ENCODE assay signal across 6 cellular contexts in the genomic region with DNA sequence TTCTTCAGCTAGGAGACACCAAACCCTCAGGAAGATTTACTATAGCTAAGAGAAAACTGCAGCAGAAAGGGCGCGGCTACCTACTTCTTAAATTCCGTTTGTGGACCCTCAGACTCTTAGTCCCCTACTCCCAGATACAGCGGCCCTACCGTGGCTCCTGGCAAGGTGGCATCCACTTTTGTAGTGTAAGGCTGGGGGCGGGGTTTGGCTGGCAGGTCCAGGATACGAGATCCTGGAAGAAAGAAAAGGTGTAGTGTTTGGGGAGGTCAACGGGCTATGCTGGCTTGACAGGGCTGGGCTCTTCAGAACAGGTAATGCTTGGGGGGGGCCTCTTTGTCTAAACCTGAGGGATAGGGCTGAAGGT. TPM values are rescaled to one million over a fixed set of nuclear protein-coding genes. Genes with fewer than 3 reads are reported as not detected.
A peak's percentile ranks its signal among the peaks of the same experiment; 100 is the strongest.
DNase-seq lines count a peak whose midpoint lies in the region; FAIRE-seq and TF ChIP-seq lines count a peak whose summit lies in the region.

No MANE protein-coding gene starts in this region.

- FAIRE-seq in endothelial cell of umbilical vein (lab: Jason Lieb, UNC) = no peak

- no peaks in the 10 kb centered on the region for H3K36me3 ChIP-seq in endothelial cell of umbilical vein (ENCODE audit: control insufficient read depth in 2 of 2, extremely low read depth in 1 of 2, insufficient read depth in 2 of 2, low read length in 2 of 2)
- H3K36me3 ChIP-seq in spleen = peaks cover 0 to 9% (median 2%) of the 10 kb centered on the region in 6 donors

- H3K4me1 Mint-ChIP-seq in activated naive CD4-positive, alpha-beta T cell treated with anti-CD3 and anti-CD28 coated beads for 36 hours (ENCODE audit: low read depth) = peaks cover 39% of the 10 kb centered on the region

- H4K20me1 ChIP-seq in endothelial cell of umbilical vein (replicated peaks; ENCODE audit: control insufficient read depth, extremely low read depth, insufficient read depth, low read length) = no peaks in the 10 kb centered on the region

- no TSS peak for BruUV-seq in endothelial cell of umbilical vein (replicated peaks; lab: Mats Ljungman, UMichigan)

- CTCF ChIA-PET in activated naive CD4-positive, alpha-beta T cell treated with anti-CD3 and anti-CD28 coated beads for 36 hours (lab: Charles Lee) = interaction anchor here (1.1 to 5.8 kb wide), 5 partner anchors 9 to 178 kb away, joined by 3 to 32 read pairs (median 8); a partner anchor contains a TSS
- CTCF ChIA-PET in endothelial cell of umbilical vein (lab: Charles Lee) = interaction anchor here (0.8 to 4.7 kb wide), 9 partner anchors 8 to 171 kb away, joined by 3 to 37 read pairs (median 9); a partner anchor contains a TSS

- peak overlapping the region; percentile 83 for H3K4me2 ChIP-seq in endothelial cell of umbilical vein (ENCODE audit: insufficient read depth, low read length)

- intact Hi-C loops in activated naive CD4-positive, alpha-beta T cell treated with anti-CD3 and anti-CD28 coated beads for 36 hours (cut with micrococcal nuclease) = loop anchor here (1.0 to 10.0 kb wide), 8 partner anchors 9 to 1037 kb away; a partner anchor contains a TSS
- intact Hi-C loops in endothelial cell of umbilical vein (cut with micrococcal nuclease) = no loop called here
- intact Hi-C loops in spleen (cut with DNase I; ENCODE audit: low total_unique reads) = no loop called here

- H3K9me3 Mint-ChIP-seq in activated naive CD4-positive, alpha-beta T cell treated with anti-CD3 and anti-CD28 coated beads for 36 hours = no peaks in the 10 kb centered on the region

- WGBS in spleen, 5 donors = 0 to 4% (median 2%) methylated on average over 8 of the region's 8 CpGs

- no peak for TF ChIP-seq CTCF in endothelial cell of umbilical vein (IDR thresholded peaks at IDR 0.05; ENCODE audit: extremely low read depth in 1 of 2, insufficient read depth in 1 of 2, low read depth in 1 of 2, low read length in 2 of 2)
- TF ChIP-seq CTCF in spleen (IDR thresholded peaks at IDR 0.05 in 8 of 11, conservative IDR thresholded peaks at IDR 0.05 in 3 of 11) = no peak

- H3K4me1 ChIP-seq in endothelial cell of umbilical vein (ENCODE audit: control insufficient read depth, extremely low read depth, insufficient read depth, low read length) (peaks cover 28% of the 10 kb centered on the region), spleen (peaks cover 31 to 73% (median 50%) of the 10 kb centered on the region in 6 donors)

- TF ChIP-seq POLR2A in endothelial cell of umbilical vein (IDR thresholded peaks at IDR 0.05; ENCODE audit: low read depth, low read length) (no peak), spleen (IDR thresholded peaks at IDR 0.05) (no peak)

- no peaks in the 10 kb centered on the region for H3K79me2 ChIP-seq in endothelial cell of umbilical vein (ENCODE audit: control insufficient read depth, insufficient read depth, low read length)

- peak overlapping the region; percentile 16 for H2AFZ ChIP-seq in endothelial cell of umbilical vein (ENCODE audit: low read depth, low read length)

- H3K4me3 Mint-ChIP-seq in activated naive CD4-positive, alpha-beta T cell treated with anti-CD3 and anti-CD28 coated beads for 36 hours = peak overlapping the region; percentile 85

- H3K9ac ChIP-seq in endothelial cell of umbilical vein (replicated peaks; ENCODE audit: extremely low read depth, insufficient read depth, low read length) = peak overlapping the region; percentile 66

- peak overlapping the region; percentile 94 for H3K27ac Mint-ChIP-seq in activated naive CD4-positive, alpha-beta T cell treated with anti-CD3 and anti-CD28 coated beads for 36 hours

- H3K27ac ChIP-seq in endothelial cell of umbilical vein (ENCODE audit: insufficient read depth, low read depth, low read length) (no peak overlapping the region), spleen (peak overlapping the region; percentile 95 to 98 (median 96))

- no peaks in the 10 kb centered on the region for H3K9me1 ChIP-seq in endothelial cell of umbilical vein (replicated peaks; ENCODE audit: control insufficient read depth, extremely low read depth, insufficient read depth, low read length)

- dilution Hi-C loops in endothelial cell of umbilical vein (cut with MboI; ENCODE audit: extremely low pct_ligation_motif_present, low sequenced_read_pairs) = no loop called here

- H3K9me3 ChIP-seq in endothelial cell of umbilical vein (replicated peaks; ENCODE audit: control insufficient read depth, insufficient read depth, low read length) (no peaks in the 10 kb centered on the region), spleen (no peaks in the 10 kb centered on the region)

- H3K27me3 ChIP-seq in endothelial cell of umbilical vein (ENCODE audit: control insufficient read depth in 2 of 2, insufficient read depth in 2 of 2, low read length in 2 of 2) = no peaks in the 10 kb centered on the region
- H3K27me3 ChIP-seq in spleen (replicated peaks in 1 of 7) = no peaks in the 10 kb centered on the region

- no peak for DNase-seq in activated naive CD4-positive, alpha-beta T cell treated with anti-CD3 and anti-CD28 coated beads for 36 hours
- no peak for DNase-seq in activated naive CD4-positive, alpha-beta T cell treated with anti-CD3 and anti-CD28 coated beads, Interleukin-2, amount 50 U/mL, for 16 hours
- DNase-seq in endothelial cell of umbilical vein (ENCODE audit: low read depth, low spot score) = no peak
- peak; percentile 86 for DNase-seq in spleen
- DNase-seq in pons (ENCODE audit: low spot score) = no peak
- no peak for DNase-seq in GM19238 (ENCODE audit: insufficient read length, low spot score)

- H3K27me3 Mint-ChIP-seq in activated naive CD4-positive, alpha-beta T cell treated with anti-CD3 and anti-CD28 coated beads for 36 hours (ENCODE audit: low read depth) = no peaks in the 10 kb centered on the region

- POLR2A ChIA-PET in endothelial cell of umbilical vein (lab: Charles Lee) = interaction anchor here (1.6 to 1.8 kb wide), 2 partner anchors 10 to 23 kb away, joined by 8 to 12 read pairs; a partner anchor contains a TSS

- H3K4me3 ChIP-seq in endothelial cell of umbilical vein (replicated peaks in 1 of 3; ENCODE audit: insufficient read depth in 1 of 3, low read depth in 1 of 3, low read length in 3 of 3) (peak overlapping the region; percentile 42 to 68 (median 62)), spleen (peak overlapping the region; percentile 62 to 83 (median 69))

- H3K36me3 Mint-ChIP-seq in activated naive CD4-positive, alpha-beta T cell treated with anti-CD3 and anti-CD28 coated beads for 36 hours (ENCODE audit: low read depth) = peaks cover 10% of the 10 kb centered on the region

RNA-seq across cellular contexts. Expression of a gene that starts 0.3 kb away (rescaled TPM):
- 1 to 10 TPM; 5.6 to 7.4 TPM for total RNA-seq in activated naive CD4-positive, alpha-beta T cell treated with anti-CD3 and anti-CD28 coated beads for 36 hours
- 8.1 and 9.9 TPM in 2 replicates for total RNA-seq in endothelial cell of umbilical vein
- polyA plus RNA-seq in endothelial cell of umbilical vein = 11.7 and 12.1 TPM in 2 replicates
- polyA plus RNA-seq in endothelial cell of umbilical vein (2011; cell fraction: cytosol; rRNA removed) = 10.0 and 11.5 TPM in 2 replicates
- polyA plus RNA-seq in endothelial cell of umbilical vein (2011; cell fraction: nucleus; rRNA removed) = 30.6 and 32.2 TPM in 2 replicates
- polyA plus RNA-seq in endothelial cell of umbilical vein (2012) = 4.3 and 4.4 TPM in 2 replicates
- 7.1 and 10.0 TPM in 2 replicates for polyA minus RNA-seq in endothelial cell of umbilical vein
- 10.0 TPM for polyA minus RNA-seq in endothelial cell of umbilical vein (2011; cell fraction: cytosol; rRNA and poly(A)+ RNA removed)
- 4.3 and 4.5 TPM in 2 replicates for polyA minus RNA-seq in endothelial cell of umbilical vein (2011; cell fraction: nucleus; rRNA and poly(A)+ RNA removed)
- 10 to 100 TPM in 2 of 7 donors, 1 to 10 TPM in 5; 6.1 to 18.0 (median 9.1) TPM for total RNA-seq in spleen
- 10 to 100 TPM in 2 of 3 donors, 1 to 10 TPM in 1; 8.9 to 13.3 (median 11.7) TPM for polyA plus RNA-seq in spleen

RNA-seq across cellular contexts. Expression of a gene that starts 4.6 kb away (rescaled TPM):
- 10 to 100 TPM; 51.0 to 52.1 TPM for total RNA-seq in activated naive CD4-positive, alpha-beta T cell treated with anti-CD3 and anti-CD28 coated beads for 36 hours
- total RNA-seq in endothelial cell of umbilical vein = 75.8 and 77.1 TPM in 2 replicates
- polyA plus RNA-seq in endothelial cell of umbilical vein = 98.0 and 111 TPM in 2 replicates
- 75.7 and 79.8 TPM in 2 replicates for polyA plus RNA-seq in endothelial cell of umbilical vein (2011; cell fraction: cytosol; rRNA removed)
- 38.6 and 38.8 TPM in 2 replicates for polyA plus RNA-seq in endothelial cell of umbilical vein (2011; cell fraction: nucleus; rRNA removed)
- polyA plus RNA-seq in endothelial cell of umbilical vein (2012) = 60.2 and 62.4 TPM in 2 replicates
- polyA minus RNA-seq in endothelial cell of umbilical vein = 71.0 and 80.0 TPM in 2 replicates
- polyA minus RNA-seq in endothelial cell of umbilical vein (2011; cell fraction: cytosol; rRNA and poly(A)+ RNA removed) = 81.8 TPM
- 12.9 and 17.4 TPM in 2 replicates for polyA minus RNA-seq in endothelial cell of umbilical vein (2011; cell fraction: nucleus; rRNA and poly(A)+ RNA removed)
- total RNA-seq in spleen = 10 to 100 TPM; 66.7 to 88.4 (median 81.1) TPM
- 10 to 100 TPM; 23.6 to 41.3 (median 40.6) TPM for polyA plus RNA-seq in spleen

RNA-seq across cellular contexts. Expression of a gene that starts 9.5 kb away (rescaled TPM):
- 100 to 1,000 TPM; 126 to 131 TPM for total RNA-seq in activated naive CD4-positive, alpha-beta T cell treated with anti-CD3 and anti-CD28 coated beads for 36 hours
- total RNA-seq in endothelial cell of umbilical vein (89.0 and 90.2 TPM in 2 replicates), spleen (100 to 1,000 TPM in 5 of 7 donors, 10 to 100 TPM in 2; 97.9 to 222 (median 102) TPM)
- polyA plus RNA-seq in endothelial cell of umbilical vein (144 and 149 TPM in 2 replicates), spleen (100 to 1,000 TPM; 184 to 243 (median 204) TPM)
- polyA plus RNA-seq in endothelial cell of umbilical vein (2011; cell fraction: cytosol; rRNA removed) = 188 and 199 TPM in 2 replicates
- 83.8 and 93.5 TPM in 2 replicates for polyA plus RNA-seq in endothelial cell of umbilical vein (2011; cell fraction: nucleus; rRNA removed)
- 79.7 and 116 TPM in 2 replicates for polyA plus RNA-seq in endothelial cell of umbilical vein (2012)
- polyA minus RNA-seq in endothelial cell of umbilical vein = 34.8 and 34.9 TPM in 2 replicates
- polyA minus RNA-seq in endothelial cell of umbilical vein (2011; cell fraction: cytosol; rRNA and poly(A)+ RNA removed) = 104 TPM
- polyA minus RNA-seq in endothelial cell of umbilical vein (2011; cell fraction: nucleus; rRNA and poly(A)+ RNA removed) = 10.7 and 14.9 TPM in 2 replicates

RNA-seq across cellular contexts. Expression of a gene that starts 9.6 kb away (rescaled TPM):
- 10 to 100 TPM; 72.6 to 83.0 TPM for total RNA-seq in activated naive CD4-positive, alpha-beta T cell treated with anti-CD3 and anti-CD28 coated beads for 36 hours
- total RNA-seq in endothelial cell of umbilical vein (39.0 and 42.2 TPM in 2 replicates), spleen (10 to 100 TPM; 34.8 to 80.1 (median 66.8) TPM)
- polyA plus RNA-seq in endothelial cell of umbilical vein (40.2 and 47.5 TPM in 2 replicates), spleen (10 to 100 TPM; 37.7 to 79.7 (median 72.3) TPM)
- 22.6 and 23.0 TPM in 2 replicates for polyA plus RNA-seq in endothelial cell of umbilical vein (2011; cell fraction: cytosol; rRNA removed)
- polyA plus RNA-seq in endothelial cell of umbilical vein (2011; cell fraction: nucleus; rRNA removed) = 76.2 and 122 TPM in 2 replicates
- polyA plus RNA-seq in endothelial cell of umbilical vein (2012) = 22.8 and 25.2 TPM in 2 replicates
- polyA minus RNA-seq in endothelial cell of umbilical vein = 44.8 and 55.2 TPM in 2 replicates
- 11.1 TPM for polyA minus RNA-seq in endothelial cell of umbilical vein (2011; cell fraction: cytosol; rRNA and poly(A)+ RNA removed)
- polyA minus RNA-seq in endothelial cell of umbilical vein (2011; cell fraction: nucleus; rRNA and poly(A)+ RNA removed) = 49.1 and 54.9 TPM in 2 replicates

RNA-seq across cellular contexts. Expression of a gene that starts 18.2 kb away (rescaled TPM):
- 10 to 100 TPM; 26.6 to 27.0 TPM for total RNA-seq in activated naive CD4-positive, alpha-beta T cell treated with anti-CD3 and anti-CD28 coated beads for 36 hours
- total RNA-seq in endothelial cell of umbilical vein (124 and 135 TPM in 2 replicates), spleen (100 to 1,000 TPM in 1 of 7 donors, 10 to 100 TPM in 6; 31.8 to 115 (median 49.4) TPM)
- polyA plus RNA-seq in endothelial cell of umbilical vein (54.6 and 76.0 TPM in 2 replicates), spleen (100 to 1,000 TPM in 1 of 3 donors, 10 to 100 TPM in 2; 94.9 to 111 (median 98.1) TPM)
- 150 and 157 TPM in 2 replicates for polyA plus RNA-seq in endothelial cell of umbilical vein (2011; cell fraction: cytosol; rRNA removed)
- 42.8 and 52.7 TPM in 2 replicates for polyA plus RNA-seq in endothelial cell of umbilical vein (2011; cell fraction: nucleus; rRNA removed)
- polyA plus RNA-seq in endothelial cell of umbilical vein (2012) = 228 and 229 TPM in 2 replicates
- polyA minus RNA-seq in endothelial cell of umbilical vein = 61.1 and 63.2 TPM in 2 replicates
- 13.4 TPM for polyA minus RNA-seq in endothelial cell of umbilical vein (2011; cell fraction: cytosol; rRNA and poly(A)+ RNA removed)
- polyA minus RNA-seq in endothelial cell of umbilical vein (2011; cell fraction: nucleus; rRNA and poly(A)+ RNA removed) = 12.9 and 13.4 TPM in 2 replicates
